ENCODE assay signal across 26 cellular contexts in genomic region chr1:236098267-236098666, GRCh38.
"Had no signal": no experiment of that assay in that cellular context is flagged by ENCODE, and none has a peak within 500 bp of the region (broad histone marks: within the 10 kb centered on the region; RNA-seq: fewer than 3 reads in every experiment).

No MANE protein-coding gene starts in this region.

- H3K36me3 ChIP-seq: left ventricle myocardium inferior, neural progenitor cell, neutrophil, right atrium auricular region, suprapubic skin, thoracic aorta, tibial artery, upper lobe of right lung had no signal

- H3K4me3 ChIP-seq: left ventricle myocardium inferior, lung, neural progenitor cell, right atrium auricular region, skin epidermis, suprapubic skin, thoracic aorta, tibial artery, upper lobe of right lung had no signal

- FAIRE-seq: urothelium cell line had no signal

- H3K27ac ChIP-seq: neural progenitor cell, neutrophil, parathyroid adenoma, suprapubic skin, thoracic aorta, tibial artery, upper lobe of right lung had no signal

- H3K27me3 ChIP-seq: neural progenitor cell, right atrium auricular region, upper lobe of right lung had no signal

- H3K4me1 ChIP-seq: left ventricle myocardium inferior, neural progenitor cell, parathyroid adenoma, right atrium auricular region, tibial artery, upper lobe of right lung had no signal

- H3K9ac ChIP-seq: neural progenitor cell, parathyroid adenoma had no signal

- DNase-seq: hypothalamus; islet precursor cell; left ventricle myocardium inferior; mesendoderm; naive B cell; natural killer cell; nephron progenitor cell; occipital lobe; stimulated activated CD4-positive, alpha-beta T cell treated with anti-CD3 and anti-CD28 coated beads, Interleukin-12 subunit alpha, Interleukin-12 subunit beta, amount 100 ng/mL, for 4 hours; stimulated activated CD4-positive, alpha-beta T cell treated with anti-CD3 and anti-CD28 coated beads, Interleukin-15, amount 100 ng/mL, for 24 hours; stimulated activated CD4-positive, alpha-beta T cell treated with anti-CD3 and anti-CD28 coated beads, Interleukin-2, amount 100 ng/mL, for 24 hours; stimulated activated CD4-positive, alpha-beta T cell treated with anti-CD3 and anti-CD28 coated beads, Interleukin-4, amount 100 ng/mL, for 1 hour; stimulated activated naive CD4-positive, alpha-beta T cell; tibial artery; trophoblast cell; upper lobe of right lung had no signal

- H3K4me2 ChIP-seq: neural progenitor cell had no signal

- H3K9me3 ChIP-seq: neutrophil, right atrium auricular region, upper lobe of right lung had no signal

- H2AFZ ChIP-seq: neural progenitor cell, parathyroid adenoma had no signal

- ATAC-seq: natural killer cell, sciatic nerve, upper lobe of right lung had no signal

- H3K79me2 ChIP-seq: parathyroid adenoma had no signal
